ENCODE assay signal across 13 cellular contexts in genomic region chr1:227299688-227300087, GRCh38. TPM values are rescaled to one million over a fixed set of nuclear protein-coding genes. Genes with fewer than 3 reads are reported as not detected.
DNase-seq lines count a peak whose midpoint lies in the region; ATAC-seq and TF ChIP-seq lines count a peak whose summit lies in the region.
"Had no signal": no experiment of that assay in that cellular context is flagged by ENCODE, and none has a peak within 500 bp of the region (broad histone marks: within the 10 kb centered on the region; RNA-seq: fewer than 3 reads in every experiment).

No MANE protein-coding gene starts in this region.

- H3K27me3 ChIP-seq in PC-9 (ENCODE audit: insufficient read depth, low read depth), result no peaks in the 10 kb centered on the region
- H3K27me3 ChIP-seq in endocrine pancreas (ENCODE audit: control insufficient read depth, insufficient read depth, low read length), result no peaks in the 10 kb centered on the region
- no peaks in the 10 kb centered on the region for H3K27me3 ChIP-seq in muscle layer of duodenum (ENCODE audit: low read depth, low read length)
- H3K27me3 ChIP-seq in thyroid gland, result no peaks in the 10 kb centered on the region
- H3K27me3 ChIP-seq: MG63 had no signal

- peak overlapping the region; percentile 69 for H3K4me2 ChIP-seq in PC-9

- H3K4me1 ChIP-seq in PC-9 (replicated peaks; ENCODE audit: insufficient read depth) (peaks cover 25% of the 10 kb centered on the region), endocrine pancreas (ENCODE audit: control insufficient read depth, insufficient read depth, low read length) (peaks cover 10% of the 10 kb centered on the region), muscle layer of duodenum (ENCODE audit: control insufficient read depth in 1 of 2, insufficient read depth in 2 of 2, low read length in 2 of 2) (peaks cover 0 to 7% of the 10 kb centered on the region in 2 donors), thyroid gland (peaks cover 0 to 3% of the 10 kb centered on the region in 2 donors)

- H3K4me3 Mint-ChIP-seq in Calu3 (ENCODE audit: low read depth, unreplicated experiment) (no peak overlapping the region), T-cell (no peak overlapping the region)

- DNase-seq in Calu3, result no peak
- DNase-seq in PC-9, result peak in 1 of 2 experiments; percentile 93
- no peak for DNase-seq in T-cell
- no peak for DNase-seq in thyroid gland
- no peak for DNase-seq in lower leg skin (ENCODE audit: low spot score in 2 of 2)
- DNase-seq: effector memory CD4-positive, alpha-beta T cell; MG63; NCI-H2171 treated with DMSO at 0.1 percent for 48 hours; T-helper 9 cell had no signal

- H3K27ac Mint-ChIP-seq in Calu3 (ENCODE audit: unreplicated experiment) (peak overlapping the region; percentile 42), T-cell (no peak overlapping the region)
- H3K27ac Mint-ChIP-seq: activated naive CD4-positive, alpha-beta T cell treated with anti-CD3 and anti-CD28 coated beads, Interleukin-2, amount 50 U/mL, for 72 hours had no signal

- TF ChIP-seq POLR2A in thyroid gland (IDR thresholded peaks at IDR 0.05), result no peak
- no peak for TF ChIP-seq POLR2A in lower leg skin (IDR thresholded peaks at IDR 0.05)

- intact Hi-C loops in Calu3 (cut with micrococcal nuclease; ENCODE audit: unreplicated experiment), result loop anchor here (5.0 kb wide), 1 partner anchor 57 kb away; no protein-coding TSS in a partner anchor
- intact Hi-C loops in PC-9 (cut with micrococcal nuclease; ENCODE audit: unreplicated experiment), result loop anchor here (2.0 kb wide), 1 partner anchor 17 kb away; no protein-coding TSS in a partner anchor
- intact Hi-C loops in thyroid gland (cut with DNase I), result no loop called here
- intact Hi-C loops in lower leg skin (cut with DNase I; ENCODE audit: low total_unique reads), result no loop called here

- ATAC-seq in T-cell (replicated peaks in 1 of 4) (no peak), HG03469 (IDR thresholded peaks at IDR 0.05; ENCODE audit: unreplicated experiment) (no peak)
- ATAC-seq: activated naive CD4-positive, alpha-beta T cell treated with anti-CD3 and anti-CD28 coated beads, Interleukin-2, amount 50 U/mL, for 72 hours had no signal

- BruUV-seq in Calu3 (replicated peaks; lab: Mats Ljungman, UMichigan), result no TSS peak
- BruUV-seq in PC-9 (replicated peaks; lab: Mats Ljungman, UMichigan), result no TSS peak

- H3K27me3 Mint-ChIP-seq in Calu3 (ENCODE audit: unreplicated experiment) (no peaks in the 10 kb centered on the region), T-cell (peaks cover 8 to 12% of the 10 kb centered on the region in 2 donors)

- H3K4me1 Mint-ChIP-seq in Calu3 (ENCODE audit: low read depth, unreplicated experiment), result peaks cover 30% of the 10 kb centered on the region
- no peaks in the 10 kb centered on the region for H3K4me1 Mint-ChIP-seq in T-cell

- H2AFZ ChIP-seq in PC-9, result no peak overlapping the region

- H4K20me1 ChIP-seq in PC-9 (ENCODE audit: insufficient read depth), result no peaks in the 10 kb centered on the region

- CTCF ChIA-PET in Calu3 (lab: Charles Lee), result interaction anchor here (1.8 kb wide), 1 partner anchor 10 kb away, joined by 5 read pairs; no protein-coding TSS in a partner anchor
- CTCF ChIA-PET in PC-9 (lab: Charles Lee), result no interaction called here
- CTCF ChIA-PET in T-cell (lab: Charles Lee), result no interaction called here

- peaks cover 88% of the 10 kb centered on the region for H3K79me2 ChIP-seq in PC-9 (ENCODE audit: low read depth)

- no peaks in the 10 kb centered on the region for H3K9me2 ChIP-seq in PC-9 (ENCODE audit: insufficient read depth)

- H3K27ac ChIP-seq in PC-9, result peak overlapping the region; percentile 91
- peak overlapping the region; percentile 10 for H3K27ac ChIP-seq in muscle layer of duodenum (ENCODE audit: low read length)
- no peak overlapping the region for H3K27ac ChIP-seq in thyroid gland

- no peaks in the 10 kb centered on the region for H3K9me3 Mint-ChIP-seq in Calu3 (ENCODE audit: low read depth, unreplicated experiment)
- no peaks in the 10 kb centered on the region for H3K9me3 Mint-ChIP-seq in T-cell
- H3K9me3 Mint-ChIP-seq: activated naive CD4-positive, alpha-beta T cell treated with anti-CD3 and anti-CD28 coated beads, Interleukin-2, amount 50 U/mL, for 72 hours had no signal

- peaks cover 15% of the 10 kb centered on the region; the same call in 1 of the 2 replicates for H3F3A ChIP-seq in PC-9 (ENCODE audit: insufficient read depth, low read depth)

- peak overlapping the region; percentile 34 for H3K4me3 ChIP-seq in PC-9
- peak overlapping the region; percentile 66 for H3K4me3 ChIP-seq in endocrine pancreas (ENCODE audit: control insufficient read depth, insufficient read depth, low read length)
- H3K4me3 ChIP-seq in muscle layer of duodenum (ENCODE audit: low read depth in 1 of 2, low read length in 2 of 2), result no peak overlapping the region
- H3K4me3 ChIP-seq in thyroid gland (replicated peaks in 1 of 3), result no peak overlapping the region
- no peak overlapping the region for H3K4me3 ChIP-seq in lower leg skin (ENCODE audit: low read depth, poor library complexity, severe bottlenecking)

- H3K36me3 Mint-ChIP-seq in Calu3 (ENCODE audit: insufficient read depth, unreplicated experiment) (no peaks in the 10 kb centered on the region), T-cell (no peaks in the 10 kb centered on the region)
- H3K36me3 Mint-ChIP-seq: activated naive CD4-positive, alpha-beta T cell treated with anti-CD3 and anti-CD28 coated beads, Interleukin-2, amount 50 U/mL, for 72 hours had no signal

- 77 to 81% methylated on average over 4 of the region's 4 CpGs for WGBS in thyroid gland, 2 donors
- WGBS in lower leg skin, 2 donors, result 56 to 64% methylated on average over 4 of the region's 4 CpGs

- POLR2A ChIA-PET in PC-9 (lab: Charles Lee; ENCODE audit: unreplicated experiment) (no interaction called here), T-cell (lab: Charles Lee) (no interaction called here)

- H3K9me3 ChIP-seq in PC-9 (ENCODE audit: insufficient read depth, low read depth), result peaks cover 7% of the 10 kb centered on the region; the same call in 1 of the 2 replicates
- no peaks in the 10 kb centered on the region for H3K9me3 ChIP-seq in endocrine pancreas (ENCODE audit: control insufficient read depth, low read length)
- H3K9me3 ChIP-seq in muscle layer of duodenum (ENCODE audit: control insufficient read depth in 1 of 2, low read length in 2 of 2), result no peaks in the 10 kb centered on the region
- H3K9me3 ChIP-seq in thyroid gland, result no peaks in the 10 kb centered on the region
- H3K9me3 ChIP-seq: MG63 had no signal

- TF ChIP-seq CTCF in Calu3 (IDR thresholded peaks at IDR 0.05; ENCODE audit: unreplicated experiment) (no peak), PC-9 (conservative IDR thresholded peaks at IDR 0.05) (no peak), thyroid gland (IDR thresholded peaks at IDR 0.05) (no peak), lower leg skin (IDR thresholded peaks at IDR 0.05) (no peak)

- no peaks in the 10 kb centered on the region for H3K36me3 ChIP-seq in PC-9 (ENCODE audit: low read depth)
- H3K36me3 ChIP-seq in endocrine pancreas (ENCODE audit: control insufficient read depth, insufficient read depth, low read length), result no peaks in the 10 kb centered on the region
- H3K36me3 ChIP-seq in muscle layer of duodenum (ENCODE audit: control insufficient read depth in 1 of 2, insufficient read depth in 2 of 2, low read length in 2 of 2), result no peaks in the 10 kb centered on the region
- no peaks in the 10 kb centered on the region for H3K36me3 ChIP-seq in thyroid gland
- H3K36me3 ChIP-seq: MG63 had no signal

- H3K9ac ChIP-seq in endocrine pancreas (ENCODE audit: control insufficient read depth, insufficient read depth, low read length), result no peak overlapping the region

RNA-seq across cellular contexts. Expression of gene CDC42BPA, which starts 18.6 kb away (rescaled TPM):
- total RNA-seq in Calu3 (2022) (48.6 and 49.5 TPM in 2 replicates), PC-9 (2021) (45.5 and 47.5 TPM in 2 replicates), T-cell (1 to 10 TPM in 1 of 5 donors, under 1 TPM in 4; 0.33 to 1.6 (median 0.86) TPM), thyroid gland (10 to 100 TPM; 25.0 to 50.0 (median 30.5) TPM), lower leg skin (10 to 100 TPM; 16.8 to 26.9 (median 22.5) TPM)

Comparison
In these comparisons a context has a peak if more than half of its experiments do, and no peak if none do; other contexts are left out.
1. H3K27ac ChIP-seq: peak in PC-9 (single experiment) and muscle layer of duodenum (single experiment); none in thyroid gland (0 of 3).
2. H3K4me3 ChIP-seq: peak in PC-9 (single experiment) and endocrine pancreas (single experiment); none in muscle layer of duodenum (0 of 2), thyroid gland (0 of 3) and lower leg skin (single experiment).
3. RNA of gene CDC42BPA, which starts 18.6 kb away (total RNA-seq): 48.6 to 49.5 TPM in Calu3, 45.5 to 47.5 TPM in PC-9, 25.0 to 50.0 TPM in thyroid gland and 16.8 to 26.9 TPM in lower leg skin; 0.33 to 1.6 TPM in T-cell; every median in the first group is over 4 times any median in the second.
4. intact Hi-C loops: an anchor here in Calu3 (5.0 kb wide) and PC-9 (2.0 kb wide); none called in thyroid gland and lower leg skin.